ENCODE assay signal across 7 cellular contexts in the genomic region with DNA sequence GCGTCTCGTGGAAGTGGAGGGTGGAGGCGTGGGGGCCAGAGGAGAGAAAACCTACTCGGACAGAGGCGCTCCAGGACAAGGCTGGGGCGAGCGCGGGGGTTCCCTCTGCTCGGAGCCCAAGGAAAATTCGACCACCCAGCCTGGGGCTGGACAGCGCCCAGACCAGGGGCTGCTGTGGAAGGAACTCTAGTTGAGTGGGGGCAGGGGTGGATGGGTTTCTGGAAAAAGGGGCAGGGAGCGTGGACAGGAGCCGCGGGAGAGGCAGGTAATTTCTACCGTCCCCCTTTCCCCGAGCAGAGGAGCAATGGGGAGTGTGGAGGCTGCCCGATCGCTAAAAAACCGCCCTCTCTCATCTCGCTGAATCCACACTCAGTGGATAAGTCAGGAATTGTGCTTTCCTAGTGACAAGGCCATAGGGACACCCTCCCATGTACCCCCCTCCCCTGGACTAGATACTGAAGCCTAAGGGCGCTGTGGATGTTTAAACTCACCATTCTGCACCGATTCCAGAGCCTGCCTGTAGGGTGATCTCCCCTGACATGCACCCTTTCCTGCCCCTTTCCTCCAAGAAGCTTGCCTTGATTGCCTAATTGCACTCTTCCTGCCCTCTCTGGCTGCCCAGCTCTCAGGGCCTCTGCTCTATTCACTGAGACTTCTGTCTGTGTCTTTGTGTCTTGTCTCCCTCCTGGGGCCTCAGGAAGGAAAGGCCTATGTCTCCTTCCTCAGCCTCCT.
DNase-seq lines count a peak whose midpoint lies in the region; ATAC-seq and TF ChIP-seq lines count a peak whose summit lies in the region.

No MANE protein-coding gene starts in this region.

- no peaks in the 10 kb centered on the region for H3K27me3 ChIP-seq in HUES48 (ENCODE audit: control insufficient read depth, insufficient read depth, low read length)
- H3K27me3 ChIP-seq in foreskin keratinocyte: no peaks in the 10 kb centered on the region
- peaks cover 19 to 60% (median 40%) of the 10 kb centered on the region in 3 donors for H3K27me3 ChIP-seq in sigmoid colon

- peak overlapping the region; percentile 94 for H3K27ac ChIP-seq in HUES48 (ENCODE audit: low read depth, low read length)
- H3K27ac ChIP-seq in foreskin keratinocyte: no peak overlapping the region
- H3K27ac ChIP-seq in sigmoid colon: no peak overlapping the region

- H3K36me3 ChIP-seq in HUES48 (ENCODE audit: control insufficient read depth, insufficient read depth, low read length) (no peaks in the 10 kb centered on the region), sigmoid colon (no peaks in the 10 kb centered on the region)

- TF ChIP-seq CTCF in WI38 (IDR thresholded peaks at IDR 0.05; ENCODE audit: low read depth, low read length): no peak
- TF ChIP-seq CTCF in foreskin keratinocyte (conservative IDR thresholded peaks at IDR 0.05): peak; percentile 38
- TF ChIP-seq CTCF in sigmoid colon (IDR thresholded peaks at IDR 0.05): no peak

- peak overlapping the region; percentile 79 for H3K4me3 ChIP-seq in HUES48 (ENCODE audit: low read depth, low read length)
- peak overlapping the region; percentile 18 for H3K4me3 ChIP-seq in WI38 (ENCODE audit: low read depth, low read length)
- peak overlapping the region in 3 of 4 donors; percentile 9 to 29 (median 27) for H3K4me3 ChIP-seq in sigmoid colon

- no peak for DNase-seq in foreskin keratinocyte
- no peak for DNase-seq in sigmoid colon
- DNase-seq in hepatic stellate cell (ENCODE audit: low spot score): no peak
- DNase-seq in stimulated activated CD4-positive, alpha-beta T cell treated with anti-CD3 and anti-CD28 coated beads, Interleukin-4, amount 100 ng/mL, for 1 hour: no peak

- H3K4me1 ChIP-seq in HUES48 (ENCODE audit: control insufficient read depth, insufficient read depth, low read length) (peaks cover 16% of the 10 kb centered on the region), foreskin keratinocyte (peaks cover 3% of the 10 kb centered on the region), sigmoid colon (peaks cover 0 to 13% (median 12%) of the 10 kb centered on the region in 4 donors)

- H3K9me3 ChIP-seq in HUES48 (ENCODE audit: control insufficient read depth, insufficient read depth, low read length) (no peaks in the 10 kb centered on the region), sigmoid colon (no peaks in the 10 kb centered on the region)

- H3K9ac ChIP-seq in HUES48 (ENCODE audit: low read depth, low read length): peak overlapping the region; percentile 22; the same call in 1 of the 2 replicates

- intact Hi-C loops in sigmoid colon (cut with DNase I): no loop called here

- WGBS in sigmoid colon, 2 donors: 9 to 17% methylated on average over 22 of the region's 22 CpGs

- TF ChIP-seq EP300 in sigmoid colon (IDR thresholded peaks at IDR 0.05): no peak

- ATAC-seq in foreskin keratinocyte (peak; percentile 31), GM18861 (IDR thresholded peaks at IDR 0.05; ENCODE audit: unreplicated experiment) (no peak)

- no peak for TF ChIP-seq POLR2A in sigmoid colon (IDR thresholded peaks at IDR 0.05)

Comparison
In these comparisons a context has a peak if more than half of its experiments do, and no peak if none do; other contexts are left out.
1. H3K4me3 ChIP-seq: peak in every context shown above with its lines; median percentile 79 in HUES48; 27 in sigmoid colon; 18 in WI38.